ENCODE assay signal across 9 cellular contexts in genomic region chr2:99066602-99067001, GRCh38.
DNase-seq lines count a peak whose midpoint lies in the region; ATAC-seq and TF ChIP-seq lines count a peak whose summit lies in the region.
"Had no signal": no experiment of that assay in that cellular context is flagged by ENCODE, and none has a peak within 500 bp of the region (broad histone marks: within the 10 kb centered on the region; RNA-seq: fewer than 3 reads in every experiment).

No MANE protein-coding gene starts in this region.

- H4K20me1 ChIP-seq in HCT116 (ENCODE audit: insufficient read depth) = no peaks in the 10 kb centered on the region
- no peaks in the 10 kb centered on the region for H4K20me1 ChIP-seq in SK-N-SH (ENCODE audit: insufficient read depth)
- H4K20me1 ChIP-seq in neural progenitor cell (ENCODE audit: low read depth) = no peaks in the 10 kb centered on the region

- H3K4me1 Mint-ChIP-seq in neural progenitor cell = no peaks in the 10 kb centered on the region

- TF ChIP-seq CTCF in AG09309 (IDR thresholded peaks at IDR 0.05; ENCODE audit: control insufficient read depth, insufficient read depth, low read depth, low read length, missing control alignments) (peak; percentile 75), GM12865 (IDR thresholded peaks at IDR 0.05; ENCODE audit: insufficient read depth, low read depth, low read length, missing control alignments) (peak; percentile 42), HCT116 (IDR thresholded peaks at IDR 0.05 in 2 of 3, conservative IDR thresholded peaks at IDR 0.05 in 1 of 3; ENCODE audit: borderline replicate concordance in 1 of 3, insufficient read depth in 1 of 3, low read depth in 2 of 3, low read length in 2 of 3) (peak; percentile 25 to 45 (median 43); a peak in 5 of 6 replicates), SK-N-SH (IDR thresholded peaks at IDR 0.05) (peak; percentile 57), epithelial cell of esophagus (IDR thresholded peaks at IDR 0.05; ENCODE audit: insufficient read depth, low read depth, low read length, missing control alignments) (peak; percentile 65), neural progenitor cell (IDR thresholded peaks at IDR 0.05) (peak; percentile 39), coronary artery (IDR thresholded peaks at IDR 0.05) (no peak)

- no peaks in the 10 kb centered on the region for H3K4me1 ChIP-seq in HCT116 (ENCODE audit: control insufficient read depth in 1 of 2, insufficient read depth in 2 of 2, low read length in 2 of 2)
- peaks cover 0 to 7% of the 10 kb centered on the region in 2 experiments; a peak in 2 of 4 replicates for H3K4me1 ChIP-seq in SK-N-SH (ENCODE audit: control insufficient read depth in 1 of 2, insufficient read depth in 2 of 2, low read depth in 1 of 2, low read length in 1 of 2)
- no peaks in the 10 kb centered on the region for H3K4me1 ChIP-seq in neural progenitor cell

- H3K36me3 ChIP-seq in HCT116 (ENCODE audit: control insufficient read depth in 1 of 2, insufficient read depth in 2 of 2, low read length in 2 of 2) (no peaks in the 10 kb centered on the region), SK-N-SH (replicated peaks in 1 of 2; ENCODE audit: control insufficient read depth in 1 of 2, insufficient read depth in 2 of 2, low read length in 1 of 2) (no peaks in the 10 kb centered on the region), neural progenitor cell (no peaks in the 10 kb centered on the region)
- H3K36me3 ChIP-seq: neutrophil had no signal

- TF ChIP-seq RAD21 in HCT116 (IDR thresholded peaks at IDR 0.05; ENCODE audit: low read depth) (peak; percentile 58), SK-N-SH (IDR thresholded peaks at IDR 0.05; ENCODE audit: low read length) (peak; percentile 60)

- no peaks in the 10 kb centered on the region for H3K36me3 Mint-ChIP-seq in neural progenitor cell

- RAD21 ChIA-PET in HCT116 (lab: Charles Lee; ENCODE audit: low non-redundant PET in 1 of 2, low total read pairs in 2 of 2, uncharacterized antibody in 2 of 2, unreplicated experiment in 2 of 2) = interaction anchor here (1.7 to 2.3 kb wide), 1 partner anchor 417 kb away, joined by 7 to 18 read pairs; no protein-coding TSS in a partner anchor

- no peak overlapping the region for H3K4me2 ChIP-seq in HCT116 (ENCODE audit: low read length)
- H3K4me2 ChIP-seq in SK-N-SH = peak overlapping the region; percentile 18; the same call in 1 of the 2 replicates
- no peak overlapping the region for H3K4me2 ChIP-seq in neural progenitor cell

- BruUV-seq in HCT116 (replicated peaks; lab: Mats Ljungman, UMichigan) = no TSS peak

- WGBS in SK-N-SH (ENCODE audit: low lambda C conversion rate) = 62% methylated on average over 3 of the region's 3 CpGs

- CTCF ChIA-PET in HCT116 (lab: Charles Lee) (interaction anchor here (0.9 to 2.7 kb wide), 6 partner anchors 154 to 432 kb away, joined by 3 to 28 read pairs (median 4); partner anchors contain the start of gene MGAT4A), SK-N-SH (lab: Yijun Ruan, JAX) (interaction anchor here (0.7 to 4.7 kb wide), 12 partner anchors 9 to 1254 kb away, joined by 3 to 42 read pairs (median 4); no protein-coding TSS in a partner anchor)

- no peaks in the 10 kb centered on the region for H3K27me3 Mint-ChIP-seq in neural progenitor cell (ENCODE audit: insufficient read depth, low read depth)

- intact Hi-C loops in HCT116 (cut with micrococcal nuclease) = loop anchor here (1.0 kb wide), 1 partner anchor 417 kb away; no protein-coding TSS in a partner anchor

- H3K9me3 ChIP-seq in HCT116 (ENCODE audit: control insufficient read depth in 1 of 2, insufficient read depth in 1 of 2, low read depth in 1 of 2, low read length in 2 of 2) = no peaks in the 10 kb centered on the region
- H3K9me3 ChIP-seq in SK-N-SH = no peaks in the 10 kb centered on the region
- no peaks in the 10 kb centered on the region for H3K9me3 ChIP-seq in neural progenitor cell (ENCODE audit: low read depth)
- H3K9me3 ChIP-seq: neutrophil had no signal

- H3K9ac ChIP-seq in HCT116 (ENCODE audit: low read length) (no peak overlapping the region), SK-N-SH (no peak overlapping the region), neural progenitor cell (no peak overlapping the region)

- ATAC-seq in HCT116 = peak; percentile 95

- H3F3A ChIP-seq in SK-N-SH (replicated peaks; ENCODE audit: insufficient read depth) = no peaks in the 10 kb centered on the region
- no peaks in the 10 kb centered on the region for H3F3A ChIP-seq in neural progenitor cell (ENCODE audit: low read depth)

- TF ChIP-seq EP300 in SK-N-SH (IDR thresholded peaks at IDR 0.05; ENCODE audit: borderline replicate concordance in 1 of 2, low read depth in 1 of 2, low read length in 1 of 2) = no peak

- no peak for TF ChIP-seq POLR2A in HCT116 (IDR thresholded peaks at IDR 0.05; ENCODE audit: borderline replicate concordance, extremely low read depth, insufficient read depth, insufficient read length)

- H3K9me3 Mint-ChIP-seq in neural progenitor cell = no peaks in the 10 kb centered on the region

- no peak overlapping the region for H3K27ac ChIP-seq in HCT116 (ENCODE audit: low read depth, low read length)
- H3K27ac ChIP-seq in SK-N-SH (ENCODE audit: low read depth in 2 of 2, low read length in 1 of 2) = no peak overlapping the region; a peak in 1 of 4 replicates
- H3K27ac ChIP-seq in neural progenitor cell = no peak overlapping the region
- no peak overlapping the region for H3K27ac ChIP-seq in coronary artery
- H3K27ac ChIP-seq: neutrophil had no signal

- POLR2A ChIA-PET in HCT116 (lab: Charles Lee) = no interaction called here
- POLR2A ChIA-PET in SK-N-SH (lab: Yijun Ruan, JAX) = no interaction called here

- DNase-seq in AG09309 (ENCODE audit: low read depth) (peak; percentile 16), GM12865 (ENCODE audit: low read depth) (peak; percentile 88), HCT116 (ENCODE audit: low read depth, low spot score) (peak; percentile 15), LHCN-M2 (ENCODE audit: low read depth) (peak; percentile 32), SK-N-SH (peak; percentile 34), epithelial cell of esophagus (ENCODE audit: low read depth) (peak; percentile 58), neural progenitor cell (ENCODE audit: low spot score) (peak; percentile 34), coronary artery (ENCODE audit: low spot score) (no peak)

- H3K79me2 ChIP-seq in HCT116 (ENCODE audit: insufficient read depth, low read length) (no peaks in the 10 kb centered on the region), SK-N-SH (ENCODE audit: insufficient read depth) (no peaks in the 10 kb centered on the region), neural progenitor cell (ENCODE audit: low read depth) (no peaks in the 10 kb centered on the region)

- H3K4me3 ChIP-seq in AG09309 (ENCODE audit: control insufficient read depth, low read depth, low read length) = no peak overlapping the region
- H3K4me3 ChIP-seq in GM12865 (ENCODE audit: low read depth, low read length) = peak overlapping the region; percentile 30
- H3K4me3 ChIP-seq in HCT116 (replicated peaks in 1 of 2; ENCODE audit: low read depth in 1 of 2, low read length in 2 of 2) = no peak overlapping the region
- no peak overlapping the region for H3K4me3 ChIP-seq in SK-N-SH (ENCODE audit: low read depth in 2 of 2, low read length in 1 of 2)
- no peak overlapping the region for H3K4me3 ChIP-seq in epithelial cell of esophagus (ENCODE audit: low read length)
- H3K4me3 ChIP-seq in neural progenitor cell = no peak overlapping the region
- no peak overlapping the region for H3K4me3 ChIP-seq in coronary artery

- H3K27me3 ChIP-seq in HCT116 (ENCODE audit: insufficient read depth, low read length) (no peaks in the 10 kb centered on the region), SK-N-SH (ENCODE audit: insufficient read depth) (no peaks in the 10 kb centered on the region; the same call in none of the 2 replicates), neural progenitor cell (no peaks in the 10 kb centered on the region)
- H3K27me3 ChIP-seq: neutrophil had no signal

- no peaks in the 10 kb centered on the region for H3K9me2 ChIP-seq in HCT116 (ENCODE audit: insufficient read depth)
- no peaks in the 10 kb centered on the region for H3K9me2 ChIP-seq in SK-N-SH

- no peak overlapping the region for H3K4me3 Mint-ChIP-seq in neural progenitor cell

- H2AFZ ChIP-seq in HCT116 (ENCODE audit: low read depth, low read length, poor library complexity, severe bottlenecking) (peak overlapping the region; percentile 13), SK-N-SH (ENCODE audit: low read depth) (peak overlapping the region; percentile 46), neural progenitor cell (replicated peaks) (peak overlapping the region; percentile 59)

- H3K27ac Mint-ChIP-seq in neural progenitor cell = no peak overlapping the region

TF ChIP-seq in HCT116, 20 proteins besides CTCF, POLR2A, EP300 and RAD21 (continues in another document):
- TF ChIP-seq FOSL1 (IDR thresholded peaks at IDR 0.05; ENCODE audit: low read depth) = no peak
- TF ChIP-seq CEBPB (IDR thresholded peaks at IDR 0.05; ENCODE audit: low read depth) = no peak
- no peak for TF ChIP-seq EZH2phosphoT487 (IDR thresholded peaks at IDR 0.05; ENCODE audit: borderline replicate concordance)
- no peak for TF ChIP-seq POLR2AphosphoS5 (IDR thresholded peaks at IDR 0.05; ENCODE audit: low read depth, low read length)
- no peak for TF ChIP-seq SIN3A (IDR thresholded peaks at IDR 0.05; ENCODE audit: low read depth)
- TF ChIP-seq ZNF274 (IDR thresholded peaks at IDR 0.05; ENCODE audit: low read depth, low read length) = no peak
- TF ChIP-seq SP1 (IDR thresholded peaks at IDR 0.05; ENCODE audit: low read depth) = no peak

TF ChIP-seq in SK-N-SH, 30 proteins besides CTCF, POLR2A, EP300 and RAD21 (continues in another document):
- TF ChIP-seq, protein P1, sequence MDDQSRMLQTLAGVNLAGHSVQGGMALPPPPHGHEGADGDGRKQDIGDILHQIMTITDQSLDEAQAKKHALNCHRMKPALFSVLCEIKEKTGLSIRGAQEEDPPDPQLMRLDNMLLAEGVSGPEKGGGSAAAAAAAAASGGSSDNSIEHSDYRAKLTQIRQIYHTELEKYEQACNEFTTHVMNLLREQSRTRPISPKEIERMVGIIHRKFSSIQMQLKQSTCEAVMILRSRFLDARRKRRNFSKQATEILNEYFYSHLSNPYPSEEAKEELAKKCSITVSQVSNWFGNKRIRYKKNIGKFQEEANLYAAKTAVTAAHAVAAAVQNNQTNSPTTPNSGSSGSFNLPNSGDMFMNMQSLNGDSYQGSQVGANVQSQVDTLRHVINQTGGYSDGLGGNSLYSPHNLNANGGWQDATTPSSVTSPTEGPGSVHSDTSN (IDR thresholded peaks at IDR 0.05) = no peak
- TF ChIP-seq RFX5 (IDR thresholded peaks at IDR 0.05; ENCODE audit: low read length) (no peak), CHD2 (IDR thresholded peaks at IDR 0.05; ENCODE audit: low read length, partially characterized antibody) (no peak), GABPA (IDR thresholded peaks at IDR 0.05; ENCODE audit: low read depth) (no peak), FOXJ3 (CRISPR knock-in tag; IDR thresholded peaks at IDR 0.05) (no peak)
